In genomic region chr17:40017422-40018080, GRCh38 we compare ENCODE assay signal across 20 cellular contexts. TPM values are rescaled to one million over a fixed set of nuclear protein-coding genes. Genes with fewer than 3 reads are reported as not detected.
A peak's percentile ranks its signal among the peaks of the same experiment; 100 is the strongest.
DNase-seq lines count a peak whose midpoint lies in the region; ATAC-seq, FAIRE-seq and TF ChIP-seq lines count a peak whose summit lies in the region.
"Had no signal": no experiment of that assay in that cellular context is flagged by ENCODE, and none has a peak within 500 bp of the region (broad histone marks: within the 10 kb centered on the region; RNA-seq: fewer than 3 reads in every experiment).

No MANE protein-coding gene starts in this region.

- H3K56ac ChIP-seq in IMR-90 (ENCODE audit: extremely low read depth, insufficient read depth, low read length) (no peak overlapping the region), mesendoderm (ENCODE audit: low read length) (peak overlapping the region; percentile 65)

- H4K5ac ChIP-seq in IMR-90 (ENCODE audit: low read depth, low read length) (no peak overlapping the region), mesendoderm (ENCODE audit: low read length) (no peak overlapping the region)

- TF ChIP-seq RAD21 in IMR-90 (IDR thresholded peaks at IDR 0.05; ENCODE audit: low read length), result no peak

- no peaks in the 10 kb centered on the region for H4K20me1 ChIP-seq in IMR-90 (ENCODE audit: insufficient read depth, low read length)
- H4K20me1 ChIP-seq in endothelial cell of umbilical vein (replicated peaks; ENCODE audit: control insufficient read depth, extremely low read depth, insufficient read depth, low read length), result no peaks in the 10 kb centered on the region

- no peak overlapping the region for H3K4me3 ChIP-seq in IMR-90 (ENCODE audit: insufficient read depth, low read depth, low read length)
- no peak overlapping the region for H3K4me3 ChIP-seq in endothelial cell of umbilical vein (replicated peaks in 1 of 3; ENCODE audit: insufficient read depth in 1 of 3, low read depth in 1 of 3, low read length in 3 of 3)
- H3K4me3 ChIP-seq in mesendoderm (ENCODE audit: low read length), result no peak overlapping the region
- H3K4me3 ChIP-seq in testis, result no peak overlapping the region
- H3K4me3 ChIP-seq: thoracic aorta had no signal

- H4K8ac ChIP-seq in IMR-90 (ENCODE audit: low read depth in 2 of 2, low read length in 2 of 2) (peak overlapping the region; percentile 71 to 75; a peak in 1 of 4 replicates), mesendoderm (ENCODE audit: low read depth, low read length) (no peak overlapping the region)

- H3K27ac ChIP-seq in IMR-90 (ENCODE audit: insufficient read depth, low read length) (no peak overlapping the region), endothelial cell of umbilical vein (ENCODE audit: insufficient read depth, low read depth, low read length) (peak overlapping the region; percentile 99), mesendoderm (ENCODE audit: low read depth, low read length) (no peak overlapping the region), testis (peak overlapping the region; percentile 15 to 55)
- H3K27ac ChIP-seq: KMS-11 had no signal

- POLR2A ChIA-PET in IMR-90 (lab: Charles Lee; ENCODE audit: unreplicated experiment) (no interaction called here), endothelial cell of umbilical vein (lab: Charles Lee) (interaction anchor here (0.5 kb wide), 1 partner anchor 1869 kb away, joined by 3 read pairs; no protein-coding TSS in a partner anchor), HEK293T (lab: Yijun Ruan, JAX) (interaction anchor here (1.4 kb wide), 1 partner anchor 96 kb away, joined by 3 read pairs; no protein-coding TSS in a partner anchor)

- DNase-seq in IMR-90 (no peak), endothelial cell of umbilical vein (ENCODE audit: low read depth, low spot score) (no peak), mesendoderm (no peak), testis (peak; percentile 52), NCI-H524 treated with DMSO at 0.1 percent for 48 hours (lab: John Stamatoyannopoulos, UW) (no peak), HEK293T (ENCODE audit: extremely low spot score) (no peak)
- DNase-seq in activated CD4-positive, CD25-positive, alpha-beta regulatory T cell treated with anti-CD3 and anti-CD28 coated beads, Interleukin-2, amount 50 U/mL, for 72 hours, result no peak
- DNase-seq: activated CD4-positive, alpha-beta memory T cell treated with anti-CD3 and anti-CD28 coated beads, Interleukin-2, amount 10 ng/mL, durations not matched to agents 7 days and 5 days; activated T-cell treated with anti-CD3 and anti-CD28 coated beads, Interleukin-2, amount 50 U/mL, for 72 hours; BE2C; DMS 273 treated with DMSO at 0.1 percent for 48 hours; natural killer cell; NCI-H1092 treated with DMSO at 0.1 percent for 48 hours; retina had no signal

- H2BK15ac ChIP-seq in IMR-90 (ENCODE audit: low read depth, low read length), result 0 out of 3 replicates have a peak overlapping the region, but pooled peaks have one; percentile 43
- no peak overlapping the region for H2BK15ac ChIP-seq in mesendoderm (replicated peaks; ENCODE audit: low read depth)

- H3K36me3 ChIP-seq in IMR-90 (ENCODE audit: control insufficient read depth, insufficient read depth, low read length) (peaks cover 16% of the 10 kb centered on the region; the same call in 1 of the 2 replicates), endothelial cell of umbilical vein (ENCODE audit: control insufficient read depth in 2 of 2, extremely low read depth in 1 of 2, insufficient read depth in 2 of 2, low read length in 2 of 2) (peaks cover 3 to 7% of the 10 kb centered on the region in 2 experiments), mesendoderm (ENCODE audit: control insufficient read depth, insufficient read depth, low read length) (peaks cover 3% of the 10 kb centered on the region), testis (ENCODE audit: low read depth, missing control alignments) (no peaks in the 10 kb centered on the region)

- TF ChIP-seq CTCF in IMR-90 (conservative IDR thresholded peaks at IDR 0.05; ENCODE audit: low read depth, low read length) (no peak), endothelial cell of umbilical vein (IDR thresholded peaks at IDR 0.05; ENCODE audit: extremely low read depth in 1 of 2, insufficient read depth in 1 of 2, low read depth in 1 of 2, low read length in 2 of 2) (no peak), testis (IDR thresholded peaks at IDR 0.05) (no peak)

- intact Hi-C loops in IMR-90 (cut with micrococcal nuclease), result no loop called here
- intact Hi-C loops in endothelial cell of umbilical vein (cut with micrococcal nuclease), result loop anchor here (10.0 kb wide), 1 partner anchor 267 kb away; the partner anchor contains the start of gene CDC6
- intact Hi-C loops in testis (cut with DNase I; ENCODE audit: low total_unique reads), result no loop called here

- in situ Hi-C loops in IMR-90 (cut with MboI; ENCODE audit: low sequenced_read_pairs), result no loop called here

- H2AFZ ChIP-seq in IMR-90 (replicated peaks; ENCODE audit: low read length, poor library complexity) (no peak overlapping the region), endothelial cell of umbilical vein (ENCODE audit: low read depth, low read length) (no peak overlapping the region)

- H3K79me1 ChIP-seq in IMR-90 (ENCODE audit: low read depth in 1 of 2, low read length in 2 of 2), result 0 out of 4 replicates have a peak, but pooled peaks cover 0 to 6% of the 10 kb centered on the region in 2 experiments
- H3K79me1 ChIP-seq in mesendoderm (ENCODE audit: low read length), result no peaks in the 10 kb centered on the region

- H3K9me3 ChIP-seq in IMR-90 (ENCODE audit: control insufficient read depth, insufficient read depth, low read length) (no peaks in the 10 kb centered on the region), endothelial cell of umbilical vein (replicated peaks; ENCODE audit: control insufficient read depth, insufficient read depth, low read length) (no peaks in the 10 kb centered on the region), testis (no peaks in the 10 kb centered on the region)
- H3K9me3 ChIP-seq: BE2C, thoracic aorta had no signal

- H3K18ac ChIP-seq in IMR-90 (ENCODE audit: low read depth, low read length) (no peak overlapping the region), mesendoderm (ENCODE audit: low read length) (no peak overlapping the region)

- H3K9me1 ChIP-seq in IMR-90 (ENCODE audit: insufficient read depth, low read length), result no peaks in the 10 kb centered on the region; the same call in 1 of the 2 replicates
- H3K9me1 ChIP-seq in endothelial cell of umbilical vein (replicated peaks; ENCODE audit: control insufficient read depth, extremely low read depth, insufficient read depth, low read length), result no peaks in the 10 kb centered on the region

- TF ChIP-seq POLR2A in IMR-90 (IDR thresholded peaks at IDR 0.05; ENCODE audit: low read depth, low read length) (no peak), endothelial cell of umbilical vein (IDR thresholded peaks at IDR 0.05; ENCODE audit: low read depth, low read length) (no peak), testis (IDR thresholded peaks at IDR 0.05) (no peak)

- H3K23ac ChIP-seq in IMR-90 (ENCODE audit: low read depth, low read length) (no peak overlapping the region), mesendoderm (ENCODE audit: low read length) (no peak overlapping the region)

- dilution Hi-C loops in IMR-90 (cut with HindIII; ENCODE audit: low sequenced_read_pairs, unreplicated experiment) (no loop called here), endothelial cell of umbilical vein (cut with MboI; ENCODE audit: extremely low pct_ligation_motif_present, low sequenced_read_pairs) (no loop called here)

- H2BK120ac ChIP-seq in IMR-90 (ENCODE audit: low read depth, low read length), result no peak overlapping the region
- H2BK120ac ChIP-seq in mesendoderm (ENCODE audit: low read depth, low read length), result no peak overlapping the region

- no peak overlapping the region for H3K4me2 ChIP-seq in IMR-90 (ENCODE audit: low read depth, low read length)
- no peak overlapping the region for H3K4me2 ChIP-seq in endothelial cell of umbilical vein (ENCODE audit: insufficient read depth, low read length)
- no peak overlapping the region for H3K4me2 ChIP-seq in mesendoderm (ENCODE audit: low read length)
- H3K4me2 ChIP-seq: KMS-11 had no signal

- H3K27me3 ChIP-seq in IMR-90 (ENCODE audit: control insufficient read depth, insufficient read depth, low read length), result no peaks in the 10 kb centered on the region
- H3K27me3 ChIP-seq in endothelial cell of umbilical vein (ENCODE audit: control insufficient read depth in 2 of 2, insufficient read depth in 2 of 2, low read length in 2 of 2), result no peaks in the 10 kb centered on the region
- no peaks in the 10 kb centered on the region for H3K27me3 ChIP-seq in mesendoderm (ENCODE audit: insufficient read depth, low read length, poor library complexity)
- no peaks in the 10 kb centered on the region for H3K27me3 ChIP-seq in testis
- H3K27me3 ChIP-seq: BE2C had no signal

- no peak overlapping the region for H4K91ac ChIP-seq in IMR-90 (ENCODE audit: insufficient read depth, low read depth, low read length)

- H3K14ac ChIP-seq in IMR-90 (replicated peaks; ENCODE audit: low read depth, low read length), result no peak overlapping the region; the same call in 1 of the 2 replicates

- peak overlapping the region; percentile 51 for H2AK9ac ChIP-seq in IMR-90 (replicated peaks; ENCODE audit: low read depth, low read length, poor library complexity)

- peaks cover 29% of the 10 kb centered on the region for H3K4me1 ChIP-seq in IMR-90 (ENCODE audit: control insufficient read depth, insufficient read depth, low read length)
- peaks cover 77% of the 10 kb centered on the region for H3K4me1 ChIP-seq in endothelial cell of umbilical vein (ENCODE audit: control insufficient read depth, extremely low read depth, insufficient read depth, low read length)
- H3K4me1 ChIP-seq in mesendoderm (ENCODE audit: control insufficient read depth, low read depth, low read length), result peaks cover 3% of the 10 kb centered on the region
- H3K4me1 ChIP-seq in testis, result peaks cover 52% of the 10 kb centered on the region
- H3K4me1 ChIP-seq: BE2C had no signal

- peaks cover 18% of the 10 kb centered on the region for H3K79me2 ChIP-seq in endothelial cell of umbilical vein (ENCODE audit: control insufficient read depth, insufficient read depth, low read length)
- no peaks in the 10 kb centered on the region for H3K79me2 ChIP-seq in mesendoderm (ENCODE audit: control insufficient read depth, insufficient read depth, low read length)

- CTCF ChIA-PET in IMR-90 (lab: Yijun Ruan, JAX) (interaction anchor here (1.3 kb wide), 1 partner anchor 69 kb away, joined by 3 read pairs; no protein-coding TSS in a partner anchor), endothelial cell of umbilical vein (lab: Charles Lee) (interaction anchor here (0.5 to 10.7 kb wide), 10 partner anchors 8 to 174 kb away, joined by 3 to 246 read pairs (median 3); partner anchors contain the start of genes MED24 and THRA), HEK293T (lab: Yijun Ruan, JAX) (interaction anchor here (1.5 to 2.2 kb wide), 3 partner anchors 10 to 58 kb away, joined by 5 to 12 read pairs (median 7); no protein-coding TSS in a partner anchor)

- FAIRE-seq in endothelial cell of umbilical vein (lab: Jason Lieb, UNC), result peak; percentile 58

- H2AK5ac ChIP-seq in IMR-90 (ENCODE audit: low read depth, low read length) (peak overlapping the region; percentile 97), mesendoderm (ENCODE audit: low read length) (no peak overlapping the region)

- H3K9ac ChIP-seq in IMR-90 (ENCODE audit: low read depth, low read length), result no peak overlapping the region
- H3K9ac ChIP-seq in endothelial cell of umbilical vein (replicated peaks; ENCODE audit: extremely low read depth, insufficient read depth, low read length), result no peak overlapping the region
- peak overlapping the region; percentile 1 for H3K9ac ChIP-seq in mesendoderm (ENCODE audit: low read length)
- H3K9ac ChIP-seq: KMS-11 had no signal

- no peak overlapping the region for H2BK20ac ChIP-seq in IMR-90 (ENCODE audit: low read depth, low read length)

- H2BK5ac ChIP-seq in IMR-90 (ENCODE audit: low read depth, low read length, poor library complexity, severe bottlenecking) (no peak overlapping the region), mesendoderm (ENCODE audit: low read length) (no peak overlapping the region)

- H3K4ac ChIP-seq in IMR-90 (ENCODE audit: low read depth, low read length) (peak overlapping the region; percentile 44; the same call in 1 of the 2 replicates), mesendoderm (ENCODE audit: low read depth, low read length) (no peak overlapping the region)

- BruUV-seq in IMR-90 (replicated peaks; lab: Mats Ljungman, UMichigan) (no TSS peak), endothelial cell of umbilical vein (replicated peaks; lab: Mats Ljungman, UMichigan) (no TSS peak)

- no peak for ATAC-seq in IMR-90 (ENCODE audit: low read depth)
- no peak for ATAC-seq in GM21423 (IDR thresholded peaks at IDR 0.05; ENCODE audit: unreplicated experiment)
- ATAC-seq: activated T-cell treated with anti-CD3 and anti-CD28 coated beads, Interleukin-2, amount 50 U/mL, for 72 hours; natural killer cell; Panc1 had no signal

- 67% methylated on average over 7 of the region's 15 CpGs; no CpG with 5 or more reads in 1 of the 2 experiments for WGBS in IMR-90 (ENCODE audit: extremely low coverage in 2 of 2, insufficient read length in 1 of 2), 2 experiments
- no CpG with 5 or more reads among the region's 15 CpGs for WGBS in mesendoderm (ENCODE audit: extremely low coverage, insufficient coverage, low lambda C conversion rate)
- 36 to 47% methylated on average over 15 of the region's 15 CpGs for WGBS in testis, 2 donors

RNA-seq across cellular contexts. Expression of gene CSF3, which starts 2.3 kb away (rescaled TPM):
- total RNA-seq in IMR-90 (2012; rRNA removed), result not detected in 2 replicates
- polyA plus RNA-seq in IMR-90 (2012; rRNA removed), result not detected in 2 replicates
- polyA plus RNA-seq in IMR-90 (2012; cell fraction: cytosol; rRNA removed), result 0.03 and 0.05 TPM in 2 replicates
- polyA plus RNA-seq in IMR-90 (2012; cell fraction: nucleus; rRNA removed; ENCODE audit: low replicate concordance), result 0.04 TPM in 1 of 2 replicates, not detected in the other
- 2.4 and 2.9 TPM in 2 replicates for total RNA-seq in endothelial cell of umbilical vein
- polyA plus RNA-seq in endothelial cell of umbilical vein, result 0.80 and 1.0 TPM in 2 replicates
- 0.96 and 1.5 TPM in 2 replicates for polyA plus RNA-seq in endothelial cell of umbilical vein (2011; cell fraction: cytosol; rRNA removed)
- polyA plus RNA-seq in endothelial cell of umbilical vein (2011; cell fraction: nucleus; rRNA removed), result 2.5 and 2.7 TPM in 2 replicates
- polyA plus RNA-seq in endothelial cell of umbilical vein (2012), result 1.6 and 3.1 TPM in 2 replicates
- 0.21 and 0.51 TPM in 2 replicates for polyA minus RNA-seq in endothelial cell of umbilical vein
- not detected for polyA minus RNA-seq in endothelial cell of umbilical vein (2011; cell fraction: cytosol; rRNA and poly(A)+ RNA removed)
- 0.72 and 1.8 TPM in 2 replicates for polyA minus RNA-seq in endothelial cell of umbilical vein (2011; cell fraction: nucleus; rRNA and poly(A)+ RNA removed)
- polyA plus RNA-seq in mesendoderm (2013, experiment 1 of 2), result 0.04 TPM
- polyA plus RNA-seq in mesendoderm (2013, experiment 2 of 2), result 0.04 TPM
- 1 to 10 TPM; 2.4 to 3.6 TPM for total RNA-seq in testis
- polyA plus RNA-seq in testis (ENCODE audit: insufficient read depth, low read depth, low replicate concordance), result 0.80 TPM
- total RNA-seq: activated CD4-positive, alpha-beta memory T cell treated with anti-CD3 and anti-CD28 coated beads, Interleukin-2, amount 10 ng/mL, durations not matched to agents 7 days and 5 days; activated T-cell treated with anti-CD3 and anti-CD28 coated beads, Interleukin-2, amount 50 U/mL, for 72 hours; chondrocyte; lung microvascular endothelial cell; natural killer cell had no signal

RNA-seq across cellular contexts. Expression of gene MED24, which starts 36.7 kb away (rescaled TPM):
- 18.6 and 25.8 TPM in 2 replicates for total RNA-seq in IMR-90 (2012; rRNA removed)
- 73.6 and 79.0 TPM in 2 replicates for polyA plus RNA-seq in IMR-90 (2012; rRNA removed)
- 29.9 and 49.0 TPM in 2 replicates for polyA plus RNA-seq in IMR-90 (2012; cell fraction: cytosol; rRNA removed)
- 167 and 365 TPM in 2 replicates for polyA plus RNA-seq in IMR-90 (2012; cell fraction: nucleus; rRNA removed; ENCODE audit: low replicate concordance)
- total RNA-seq in endothelial cell of umbilical vein, result 120 and 124 TPM in 2 replicates
- 120 and 122 TPM in 2 replicates for polyA plus RNA-seq in endothelial cell of umbilical vein
- polyA plus RNA-seq in endothelial cell of umbilical vein (2011; cell fraction: cytosol; rRNA removed), result 98.6 and 101 TPM in 2 replicates
- polyA plus RNA-seq in endothelial cell of umbilical vein (2011; cell fraction: nucleus; rRNA removed), result 353 and 444 TPM in 2 replicates
- 97.1 and 98.7 TPM in 2 replicates for polyA plus RNA-seq in endothelial cell of umbilical vein (2012)
- 152 and 208 TPM in 2 replicates for polyA minus RNA-seq in endothelial cell of umbilical vein
- polyA minus RNA-seq in endothelial cell of umbilical vein (2011; cell fraction: cytosol; rRNA and poly(A)+ RNA removed), result 84.2 TPM
- 180 and 192 TPM in 2 replicates for polyA minus RNA-seq in endothelial cell of umbilical vein (2011; cell fraction: nucleus; rRNA and poly(A)+ RNA removed)
- polyA plus RNA-seq in mesendoderm (2013, experiment 1 of 2), result 54.7 TPM
- polyA plus RNA-seq in mesendoderm (2013, experiment 2 of 2), result 54.0 TPM
- 100 to 1,000 TPM; 151 to 172 TPM for total RNA-seq in testis
- polyA plus RNA-seq in testis (ENCODE audit: insufficient read depth, low read depth, low replicate concordance), result 127 TPM

RNA-seq across cellular contexts. Expression of gene PSMD3, which starts 36.9 kb away (rescaled TPM):
- 123 and 125 TPM in 2 replicates for total RNA-seq in IMR-90 (2012; rRNA removed)
- 154 and 155 TPM in 2 replicates for polyA plus RNA-seq in IMR-90 (2012; rRNA removed)
- polyA plus RNA-seq in IMR-90 (2012; cell fraction: cytosol; rRNA removed), result 69.3 and 125 TPM in 2 replicates
- polyA plus RNA-seq in IMR-90 (2012; cell fraction: nucleus; rRNA removed; ENCODE audit: low replicate concordance), result 121 and 167 TPM in 2 replicates
- 136 and 142 TPM in 2 replicates for total RNA-seq in endothelial cell of umbilical vein
- 117 and 120 TPM in 2 replicates for polyA plus RNA-seq in endothelial cell of umbilical vein
- polyA plus RNA-seq in endothelial cell of umbilical vein (2011; cell fraction: cytosol; rRNA removed), result 118 and 139 TPM in 2 replicates
- 111 and 117 TPM in 2 replicates for polyA plus RNA-seq in endothelial cell of umbilical vein (2011; cell fraction: nucleus; rRNA removed)
- polyA plus RNA-seq in endothelial cell of umbilical vein (2012), result 136 and 166 TPM in 2 replicates
- polyA minus RNA-seq in endothelial cell of umbilical vein, result 106 and 111 TPM in 2 replicates
- polyA minus RNA-seq in endothelial cell of umbilical vein (2011; cell fraction: cytosol; rRNA and poly(A)+ RNA removed), result 66.7 TPM
- 29.1 and 42.5 TPM in 2 replicates for polyA minus RNA-seq in endothelial cell of umbilical vein (2011; cell fraction: nucleus; rRNA and poly(A)+ RNA removed)
- 159 TPM for polyA plus RNA-seq in mesendoderm (2013, experiment 1 of 2)
- 159 TPM for polyA plus RNA-seq in mesendoderm (2013, experiment 2 of 2)
- 100 to 1,000 TPM; 112 to 129 TPM for total RNA-seq in testis
- 128 TPM for polyA plus RNA-seq in testis (ENCODE audit: insufficient read depth, low read depth, low replicate concordance)

RNA-seq across cellular contexts. Expression of gene THRA, which starts 45.2 kb away (rescaled TPM):
- total RNA-seq in IMR-90 (2012; rRNA removed) (20.8 and 22.0 TPM in 2 replicates), endothelial cell of umbilical vein (24.9 and 29.6 TPM in 2 replicates), testis (10 to 100 TPM; 44.9 to 51.7 TPM)
- polyA plus RNA-seq in IMR-90 (2012; rRNA removed) (21.9 and 23.4 TPM in 2 replicates), endothelial cell of umbilical vein (17.4 and 18.8 TPM in 2 replicates), testis (ENCODE audit: insufficient read depth, low read depth, low replicate concordance) (41.2 TPM)
- 22.4 and 25.8 TPM in 2 replicates for polyA plus RNA-seq in IMR-90 (2012; cell fraction: cytosol; rRNA removed)
- polyA plus RNA-seq in IMR-90 (2012; cell fraction: nucleus; rRNA removed; ENCODE audit: low replicate concordance), result 17.8 and 22.5 TPM in 2 replicates
- polyA plus RNA-seq in endothelial cell of umbilical vein (2011; cell fraction: cytosol; rRNA removed), result 17.9 and 18.5 TPM in 2 replicates
- polyA plus RNA-seq in endothelial cell of umbilical vein (2011; cell fraction: nucleus; rRNA removed), result 14.3 and 20.5 TPM in 2 replicates
- 22.3 and 27.8 TPM in 2 replicates for polyA plus RNA-seq in endothelial cell of umbilical vein (2012)
- 18.1 and 19.7 TPM in 2 replicates for polyA minus RNA-seq in endothelial cell of umbilical vein
- polyA minus RNA-seq in endothelial cell of umbilical vein (2011; cell fraction: cytosol; rRNA and poly(A)+ RNA removed), result 7.4 TPM
- polyA minus RNA-seq in endothelial cell of umbilical vein (2011; cell fraction: nucleus; rRNA and poly(A)+ RNA removed), result 6.3 and 8.5 TPM in 2 replicates
- 2.5 TPM for polyA plus RNA-seq in mesendoderm (2013, experiment 1 of 2)
- polyA plus RNA-seq in mesendoderm (2013, experiment 2 of 2), result 2.9 TPM

RNA-seq across cellular contexts. Expression of gene GSDMA, which starts 54.7 kb away (rescaled TPM):
- total RNA-seq in IMR-90 (2012; rRNA removed), result not detected in 2 replicates
- 0.04 TPM in 1 of 2 replicates, not detected in the other for polyA plus RNA-seq in IMR-90 (2012; rRNA removed)
- polyA plus RNA-seq in IMR-90 (2012; cell fraction: cytosol; rRNA removed), result not detected in 2 replicates
- polyA plus RNA-seq in IMR-90 (2012; cell fraction: nucleus; rRNA removed; ENCODE audit: low replicate concordance), result not detected in 2 replicates
- total RNA-seq in endothelial cell of umbilical vein, result not detected in 2 replicates
- not detected in 2 replicates for polyA plus RNA-seq in endothelial cell of umbilical vein
- not detected in 2 replicates for polyA plus RNA-seq in endothelial cell of umbilical vein (2011; cell fraction: cytosol; rRNA removed)
- polyA plus RNA-seq in endothelial cell of umbilical vein (2011; cell fraction: nucleus; rRNA removed), result not detected in 2 replicates
- not detected in 2 replicates for polyA plus RNA-seq in endothelial cell of umbilical vein (2012)
- not detected in 2 replicates for polyA minus RNA-seq in endothelial cell of umbilical vein
- polyA minus RNA-seq in endothelial cell of umbilical vein (2011; cell fraction: cytosol; rRNA and poly(A)+ RNA removed), result not detected
- not detected in 2 replicates for polyA minus RNA-seq in endothelial cell of umbilical vein (2011; cell fraction: nucleus; rRNA and poly(A)+ RNA removed)
- not detected for polyA plus RNA-seq in mesendoderm (2013, experiment 1 of 2)
- polyA plus RNA-seq in mesendoderm (2013, experiment 2 of 2), result not detected
- under 1 TPM in 1 of 2 donors, not detected in 1; 0.37 TPM for total RNA-seq in testis
- polyA plus RNA-seq in testis (ENCODE audit: insufficient read depth, low read depth, low replicate concordance), result 0.34 TPM
- total RNA-seq: chondrocyte, lung microvascular endothelial cell had no signal

Comparison
In these comparisons a context has a peak if more than half of its experiments do, and no peak if none do; other contexts are left out.
1. H3K27ac ChIP-seq: peak in endothelial cell of umbilical vein (single experiment) and testis (2 of 2); none in IMR-90 (single experiment) and mesendoderm (single experiment).